In the genomic region with DNA sequence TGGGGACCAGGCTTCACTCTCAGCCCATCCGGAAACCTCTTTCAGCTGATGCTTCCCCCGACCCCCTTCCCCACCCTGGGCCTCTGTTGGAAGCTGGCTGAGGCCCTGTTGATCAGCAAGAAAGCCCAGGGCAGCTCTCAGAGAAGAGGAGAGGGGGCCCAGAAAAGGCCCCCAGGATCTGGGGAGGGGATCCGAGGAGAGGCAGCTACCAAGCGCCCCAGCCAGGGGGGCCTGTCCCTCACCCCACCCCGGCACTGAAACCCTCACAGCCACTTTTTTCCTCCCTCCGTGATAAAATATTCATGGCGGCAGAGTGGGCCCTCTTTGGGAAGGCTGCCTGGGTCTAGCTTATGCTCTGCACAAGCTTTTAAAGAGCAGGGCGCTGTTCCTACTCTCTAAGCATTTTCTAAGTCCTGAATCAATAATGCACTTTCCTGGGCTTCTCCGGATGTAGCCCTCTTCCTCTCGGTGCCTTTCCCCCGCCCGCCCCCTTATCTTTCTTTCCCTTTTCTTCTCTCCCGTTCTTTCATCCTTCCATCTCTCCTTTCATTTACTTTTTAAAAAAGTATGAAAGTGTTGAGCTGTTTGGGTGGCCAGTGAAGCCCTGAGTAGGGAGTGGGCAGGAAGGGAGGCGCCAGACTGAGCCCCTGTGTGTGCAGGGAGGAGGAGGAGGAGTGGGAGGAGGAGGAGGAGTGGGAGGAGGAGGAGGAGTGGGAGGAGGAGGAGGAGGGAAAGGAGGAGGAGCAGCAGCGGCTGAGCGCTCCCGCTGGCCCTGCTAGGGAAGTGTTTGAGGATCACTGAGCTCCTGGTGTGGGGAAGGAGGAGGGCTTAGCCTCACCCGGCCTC, we compare ENCODE assay signal across 1 cellular context.
TF ChIP-seq lines count a peak whose summit lies in the region.

No MANE protein-coding gene starts in this region.

TF ChIP-seq in IMR-90, 13 proteins besides CTCF, POLR2A, EP300 and RAD21:
- TF ChIP-seq SMC3 (IDR thresholded peaks at IDR 0.05; ENCODE audit: low read depth, low read length): no peak
- TF ChIP-seq CHD1 (IDR thresholded peaks at IDR 0.05; ENCODE audit: low read depth, low read length): no peak
- TF ChIP-seq FOS (IDR thresholded peaks at IDR 0.05; ENCODE audit: low read depth, low read length): no peak
- no peak for TF ChIP-seq BHLHE40 (IDR thresholded peaks at IDR 0.05; ENCODE audit: low read depth, low read length)
- no peak for TF ChIP-seq NFE2L2 (IDR thresholded peaks at IDR 0.05; ENCODE audit: low read depth, low read length)
- TF ChIP-seq CEBPB (IDR thresholded peaks at IDR 0.05; ENCODE audit: low read depth, low read length): no peak
- no peak for TF ChIP-seq MAZ (IDR thresholded peaks at IDR 0.05; ENCODE audit: borderline replicate concordance, low read depth, low read length)
- no peak for TF ChIP-seq ELK1 (IDR thresholded peaks at IDR 0.05; ENCODE audit: borderline replicate concordance, low read depth, low read length)
- no peak for TF ChIP-seq MXI1 (IDR thresholded peaks at IDR 0.05; ENCODE audit: borderline replicate concordance, low read depth, low read length)
- TF ChIP-seq, protein P1, sequence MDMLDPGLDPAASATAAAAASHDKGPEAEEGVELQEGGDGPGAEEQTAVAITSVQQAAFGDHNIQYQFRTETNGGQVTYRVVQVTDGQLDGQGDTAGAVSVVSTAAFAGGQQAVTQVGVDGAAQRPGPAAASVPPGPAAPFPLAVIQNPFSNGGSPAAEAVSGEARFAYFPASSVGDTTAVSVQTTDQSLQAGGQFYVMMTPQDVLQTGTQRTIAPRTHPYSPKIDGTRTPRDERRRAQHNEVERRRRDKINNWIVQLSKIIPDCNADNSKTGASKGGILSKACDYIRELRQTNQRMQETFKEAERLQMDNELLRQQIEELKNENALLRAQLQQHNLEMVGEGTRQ (IDR thresholded peaks at IDR 0.05; ENCODE audit: low read depth, low read length): no peak
- no peak for TF ChIP-seq RCOR1 (IDR thresholded peaks at IDR 0.05; ENCODE audit: insufficient replicate concordance, low read length)
- no peak for TF ChIP-seq MAFK (IDR thresholded peaks at IDR 0.05; ENCODE audit: low read depth, low read length)
- TF ChIP-seq RFX5 (IDR thresholded peaks at IDR 0.05; ENCODE audit: low read depth, low read length): no peak
TF ChIP-seq in IMR-90: peak in this region for 0.
